In the genomic region with DNA sequence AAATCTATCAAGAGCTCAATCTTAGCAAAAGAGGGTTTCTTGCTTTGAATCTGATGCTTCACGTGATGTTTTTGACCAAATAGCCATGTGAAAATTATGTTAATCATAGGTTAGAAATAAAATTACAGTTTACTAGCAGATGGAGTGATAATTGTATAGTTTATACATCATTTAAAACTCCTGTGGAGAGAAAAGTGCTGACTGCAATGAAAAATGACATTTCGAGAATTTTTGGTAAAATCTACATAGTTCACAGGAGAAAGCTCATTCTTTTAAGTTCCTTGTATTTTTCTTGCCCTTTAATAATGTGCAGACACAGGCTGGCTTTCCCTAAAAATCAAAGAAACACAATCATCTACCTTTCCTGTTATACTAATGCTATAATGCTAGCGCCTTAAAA, we compare ENCODE assay signal across 14 cellular contexts.
"Had no signal": no experiment of that assay in that cellular context is flagged by ENCODE, and none has a peak within 500 bp of the region (broad histone marks: within the 10 kb centered on the region; RNA-seq: fewer than 3 reads in every experiment).

No MANE protein-coding gene starts in this region.

- DNase-seq: activated gamma-delta T cell treated with Interleukin-2 at 50 U/mL for 16 hours; activated naive CD8-positive, alpha-beta T cell treated with anti-CD3 and anti-CD28 coated beads, Interleukin-2, amount 10 ng/mL, durations not matched to agents 7 days and 5 days; aorta; pancreas; sigmoid colon; stomach; T-helper 17 cell; testis; upper lobe of left lung; WERI-Rb-1 had no signal

- H3K4me3 ChIP-seq: gastroesophageal sphincter, pancreas, sigmoid colon, stomach, testis, upper lobe of left lung had no signal

- H3K27ac ChIP-seq: gastroesophageal sphincter, pancreas, sigmoid colon, stomach, testis, upper lobe of left lung, WERI-Rb-1 had no signal

- H3K27me3 ChIP-seq: gastroesophageal sphincter, pancreas, sigmoid colon, stomach, testis, upper lobe of left lung had no signal

- H3K4me3 Mint-ChIP-seq: activated naive CD8-positive, alpha-beta T cell treated with anti-CD3 and anti-CD28 coated beads, Interleukin-2, amount 10 ng/mL, durations not matched to agents 7 days and 5 days; T-helper 17 cell had no signal

- H3K27me3 Mint-ChIP-seq: activated naive CD8-positive, alpha-beta T cell treated with anti-CD3 and anti-CD28 coated beads, Interleukin-2, amount 10 ng/mL, durations not matched to agents 7 days and 5 days; T-helper 17 cell had no signal

- ATAC-seq: gastroesophageal sphincter, left lobe of liver, pancreas, SK-N-SH treated with all-trans-retinoic acid at 6 μM for 48 hours, T-helper 17 cell had no signal

- H3K4me1 ChIP-seq: testis, upper lobe of left lung had no signal

- FAIRE-seq: islet of Langerhans, pancreas had no signal

- H3K27ac Mint-ChIP-seq: activated naive CD8-positive, alpha-beta T cell treated with anti-CD3 and anti-CD28 coated beads, Interleukin-2, amount 10 ng/mL, durations not matched to agents 7 days and 5 days; T-helper 17 cell had no signal

- H3K9me3 ChIP-seq: pancreas, sigmoid colon, testis, upper lobe of left lung had no signal

- H3K4me1 Mint-ChIP-seq: T-helper 17 cell had no signal

- H3K36me3 ChIP-seq: gastroesophageal sphincter, pancreas, sigmoid colon, stomach, upper lobe of left lung, WERI-Rb-1 had no signal
